In genomic region chr11:112856133-112856532, GRCh38 we compare ENCODE assay signal across 1 cellular context.
TF ChIP-seq lines count a peak whose summit lies in the region.

No MANE protein-coding gene starts in this region.

TF ChIP-seq in H1, 55 proteins besides CTCF, POLR2A, EP300 and RAD21 (continued from another document):
- no peak for TF ChIP-seq CHD7 (IDR thresholded peaks at IDR 0.05; ENCODE audit: insufficient replicate concordance, low read length)
- no peak for TF ChIP-seq CHD2 (IDR thresholded peaks at IDR 0.05; ENCODE audit: low read length)
- no peak for TF ChIP-seq SRF (IDR thresholded peaks at IDR 0.05; ENCODE audit: low read depth, low read length)
- no peak for TF ChIP-seq SUZ12 (IDR thresholded peaks at IDR 0.05; ENCODE audit: low read length)
- no peak for TF ChIP-seq CHD1 (IDR thresholded peaks at IDR 0.05; ENCODE audit: low read depth, low read length)
- no peak for TF ChIP-seq SIN3A (conservative IDR thresholded peaks at IDR 0.05 in 1 of 2, IDR thresholded peaks at IDR 0.05 in 1 of 2; ENCODE audit: low read depth in 1 of 2, low read length in 2 of 2)
- no peak for TF ChIP-seq JUND (IDR thresholded peaks at IDR 0.05; ENCODE audit: low read length)
- TF ChIP-seq FOSL1 (IDR thresholded peaks at IDR 0.05; ENCODE audit: insufficient read depth, low read depth, low read length) = no peak
- no peak for TF ChIP-seq SP4 (IDR thresholded peaks at IDR 0.05; ENCODE audit: low read length)
- no peak for TF ChIP-seq EZH2 (IDR thresholded peaks at IDR 0.05; ENCODE audit: low read depth, low read length, severe bottlenecking)
- TF ChIP-seq RNF2 (IDR thresholded peaks at IDR 0.05; ENCODE audit: borderline replicate concordance, low read depth, low read length, missing control alignments, poor library complexity, severe bottlenecking) = no peak
